In the genomic region with DNA sequence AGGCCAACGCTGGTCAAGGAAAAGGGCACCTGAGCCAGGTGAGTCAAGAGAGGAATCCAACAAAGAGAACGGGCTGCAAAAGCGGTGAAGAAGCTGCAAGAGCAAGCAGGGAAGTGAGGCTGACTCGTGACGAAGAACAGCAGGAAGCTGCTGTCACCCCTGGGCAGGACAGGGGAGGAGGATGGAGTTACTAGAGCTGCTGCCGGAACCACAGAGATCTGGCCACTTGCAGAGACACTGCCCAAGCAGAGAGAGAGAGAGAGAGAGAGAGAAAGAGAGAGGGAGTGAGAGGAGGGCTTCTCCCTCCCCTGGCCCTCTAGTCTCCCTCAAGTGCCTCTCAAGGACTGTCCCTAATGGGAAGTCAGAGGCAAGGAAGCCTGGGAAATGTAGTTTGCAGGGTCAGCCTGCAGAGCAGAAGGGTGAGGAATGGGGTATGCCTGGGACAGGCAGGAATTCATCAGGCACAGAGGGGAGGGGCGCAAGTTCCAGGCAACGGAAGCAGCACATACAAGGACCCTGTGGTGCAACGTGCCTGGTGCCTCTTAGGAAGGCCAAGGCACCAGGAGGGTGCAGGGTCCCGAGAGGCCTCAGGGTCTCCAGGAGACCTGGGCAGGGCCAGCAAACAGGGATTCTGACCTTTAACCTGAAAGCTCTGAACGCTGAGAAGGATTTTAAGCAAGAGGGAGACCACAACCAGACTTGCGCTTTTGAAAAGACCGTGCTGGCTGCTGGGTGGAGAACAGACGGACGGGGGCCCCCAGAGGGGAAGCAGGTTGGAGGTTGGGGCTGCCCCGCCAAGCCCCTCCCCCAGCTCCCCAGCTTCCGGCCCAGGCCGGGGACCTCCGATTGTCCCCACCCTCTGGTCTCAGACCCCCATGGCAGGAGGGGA, we compare ENCODE assay signal across 10 cellular contexts. TPM values are rescaled to one million over a fixed set of nuclear protein-coding genes. Genes with fewer than 3 reads are reported as not detected.
A peak's percentile ranks its signal among the peaks of the same experiment; 100 is the strongest.
DNase-seq lines count a peak whose midpoint lies in the region; ATAC-seq and TF ChIP-seq lines count a peak whose summit lies in the region.
"Had no signal": no experiment of that assay in that cellular context is flagged by ENCODE, and none has a peak within 500 bp of the region (broad histone marks: within the 10 kb centered on the region; RNA-seq: fewer than 3 reads in every experiment).

No MANE protein-coding gene starts in this region.

- H3K27me3 ChIP-seq in HCT116 (ENCODE audit: insufficient read depth, low read length) = peaks cover 7% of the 10 kb centered on the region; the same call in 1 of the 2 replicates
- no peaks in the 10 kb centered on the region for H3K27me3 ChIP-seq in right lobe of liver

- H3K9me3 ChIP-seq in HCT116 (ENCODE audit: control insufficient read depth in 1 of 2, insufficient read depth in 1 of 2, low read depth in 1 of 2, low read length in 2 of 2) (no peaks in the 10 kb centered on the region), right lobe of liver (no peaks in the 10 kb centered on the region)

- H3K79me2 ChIP-seq in HCT116 (ENCODE audit: insufficient read depth, low read length) = no peaks in the 10 kb centered on the region

- no peak overlapping the region for H3K4me2 ChIP-seq in HCT116 (ENCODE audit: low read length)

- TF ChIP-seq CTCF in AG10803 (conservative IDR thresholded peaks at IDR 0.05; ENCODE audit: low read length) (no peak), HCT116 (IDR thresholded peaks at IDR 0.05 in 2 of 3, conservative IDR thresholded peaks at IDR 0.05 in 1 of 3; ENCODE audit: borderline replicate concordance in 1 of 3, insufficient read depth in 1 of 3, low read depth in 2 of 3, low read length in 2 of 3) (no peak), right lobe of liver (IDR thresholded peaks at IDR 0.05) (no peak)

- TF ChIP-seq POLR2A in HCT116 (IDR thresholded peaks at IDR 0.05; ENCODE audit: borderline replicate concordance, extremely low read depth, insufficient read depth, insufficient read length) = no peak
- no peak for TF ChIP-seq POLR2A in right lobe of liver (IDR thresholded peaks at IDR 0.05)

- no peak overlapping the region for H3K9ac ChIP-seq in HCT116 (ENCODE audit: low read length)

- no peaks in the 10 kb centered on the region for H4K20me1 ChIP-seq in HCT116 (ENCODE audit: insufficient read depth)

- TF ChIP-seq RAD21 in HCT116 (IDR thresholded peaks at IDR 0.05; ENCODE audit: low read depth) = no peak

- ATAC-seq in HCT116 (peak; percentile 57), right lobe of liver (peak; percentile 23 to 49 (median 46)), HG03432 (IDR thresholded peaks at IDR 0.05; ENCODE audit: unreplicated experiment) (no peak), HG02884 (IDR thresholded peaks at IDR 0.05; ENCODE audit: unreplicated experiment) (no peak)

- 31% methylated on average over 9 of the region's 19 CpGs for WGBS in right lobe of liver (ENCODE audit: insufficient coverage, low coverage, low lambda C conversion rate, missing lambda C conversion rate)

- POLR2A ChIA-PET in HCT116 (lab: Charles Lee) = no interaction called here

- CTCF ChIA-PET in HCT116 (lab: Charles Lee) = interaction anchor here (0.8 to 2.9 kb wide), 2 partner anchors 15 to 43 kb away, joined by 4 to 14 read pairs; no protein-coding TSS in a partner anchor

- H3K4me1 ChIP-seq in HCT116 (ENCODE audit: control insufficient read depth in 1 of 2, insufficient read depth in 2 of 2, low read length in 2 of 2) (peaks cover 5 to 8% of the 10 kb centered on the region in 2 experiments; a peak in 3 of 4 replicates), right lobe of liver (peaks cover 0 to 25% (median 10%) of the 10 kb centered on the region in 4 donors)

- no TSS peak for BruUV-seq in HCT116 (replicated peaks; lab: Mats Ljungman, UMichigan)

- H3K27ac ChIP-seq in HCT116 (ENCODE audit: low read depth, low read length) = no peak overlapping the region
- peak overlapping the region in 1 of 3 donors; percentile 43 for H3K27ac ChIP-seq in right lobe of liver

- H3K36me3 ChIP-seq in HCT116 (ENCODE audit: control insufficient read depth in 1 of 2, insufficient read depth in 2 of 2, low read length in 2 of 2) (no peaks in the 10 kb centered on the region), right lobe of liver (no peaks in the 10 kb centered on the region)

- no peaks in the 10 kb centered on the region for H3K9me2 ChIP-seq in HCT116 (ENCODE audit: insufficient read depth)

- RAD21 ChIA-PET in HCT116 (lab: Charles Lee; ENCODE audit: low non-redundant PET in 1 of 2, low total read pairs in 2 of 2, uncharacterized antibody in 2 of 2, unreplicated experiment in 2 of 2) = no interaction called here

- H3K4me3 ChIP-seq in AG10803 (ENCODE audit: low read length) (peak overlapping the region; percentile 9; the same call in 1 of the 2 replicates), HCT116 (replicated peaks in 1 of 2; ENCODE audit: low read depth in 1 of 2, low read length in 2 of 2) (no peak overlapping the region), right lobe of liver (peak overlapping the region in 1 of 3 donors; percentile 10)

- DNase-seq in AG10803 (ENCODE audit: low read depth) = peak; percentile 35
- no peak for DNase-seq in HCT116 (ENCODE audit: low read depth, low spot score)
- peak; percentile 36 for DNase-seq in activated T-cell treated with anti-CD3 and anti-CD28 coated beads, Interleukin-2, amount 50 U/mL, for 1 hour
- no peak for DNase-seq in right lobe of liver
- DNase-seq in foreskin melanocyte = no peak
- no peak for DNase-seq in NCI-H526 (lab: John Stamatoyannopoulos, UW)
- DNase-seq: aorta had no signal

- intact Hi-C loops in HCT116 (cut with micrococcal nuclease) (no loop called here), right lobe of liver (cut with DNase I) (no loop called here)

- no peak overlapping the region for H2AFZ ChIP-seq in HCT116 (ENCODE audit: low read depth, low read length, poor library complexity, severe bottlenecking)

TF ChIP-seq in HCT116, 20 proteins besides CTCF, POLR2A, EP300 and RAD21:
- TF ChIP-seq ZNF274 (IDR thresholded peaks at IDR 0.05; ENCODE audit: low read depth, low read length) = no peak
- TF ChIP-seq, protein P1, sequence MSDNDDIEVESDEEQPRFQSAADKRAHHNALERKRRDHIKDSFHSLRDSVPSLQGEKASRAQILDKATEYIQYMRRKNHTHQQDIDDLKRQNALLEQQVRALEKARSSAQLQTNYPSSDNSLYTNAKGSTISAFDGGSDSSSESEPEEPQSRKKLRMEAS (IDR thresholded peaks at IDR 0.05) = no peak
- no peak for TF ChIP-seq JUND (IDR thresholded peaks at IDR 0.05)
- TF ChIP-seq SP1 (IDR thresholded peaks at IDR 0.05; ENCODE audit: low read depth) = no peak
- TF ChIP-seq, protein P2, sequence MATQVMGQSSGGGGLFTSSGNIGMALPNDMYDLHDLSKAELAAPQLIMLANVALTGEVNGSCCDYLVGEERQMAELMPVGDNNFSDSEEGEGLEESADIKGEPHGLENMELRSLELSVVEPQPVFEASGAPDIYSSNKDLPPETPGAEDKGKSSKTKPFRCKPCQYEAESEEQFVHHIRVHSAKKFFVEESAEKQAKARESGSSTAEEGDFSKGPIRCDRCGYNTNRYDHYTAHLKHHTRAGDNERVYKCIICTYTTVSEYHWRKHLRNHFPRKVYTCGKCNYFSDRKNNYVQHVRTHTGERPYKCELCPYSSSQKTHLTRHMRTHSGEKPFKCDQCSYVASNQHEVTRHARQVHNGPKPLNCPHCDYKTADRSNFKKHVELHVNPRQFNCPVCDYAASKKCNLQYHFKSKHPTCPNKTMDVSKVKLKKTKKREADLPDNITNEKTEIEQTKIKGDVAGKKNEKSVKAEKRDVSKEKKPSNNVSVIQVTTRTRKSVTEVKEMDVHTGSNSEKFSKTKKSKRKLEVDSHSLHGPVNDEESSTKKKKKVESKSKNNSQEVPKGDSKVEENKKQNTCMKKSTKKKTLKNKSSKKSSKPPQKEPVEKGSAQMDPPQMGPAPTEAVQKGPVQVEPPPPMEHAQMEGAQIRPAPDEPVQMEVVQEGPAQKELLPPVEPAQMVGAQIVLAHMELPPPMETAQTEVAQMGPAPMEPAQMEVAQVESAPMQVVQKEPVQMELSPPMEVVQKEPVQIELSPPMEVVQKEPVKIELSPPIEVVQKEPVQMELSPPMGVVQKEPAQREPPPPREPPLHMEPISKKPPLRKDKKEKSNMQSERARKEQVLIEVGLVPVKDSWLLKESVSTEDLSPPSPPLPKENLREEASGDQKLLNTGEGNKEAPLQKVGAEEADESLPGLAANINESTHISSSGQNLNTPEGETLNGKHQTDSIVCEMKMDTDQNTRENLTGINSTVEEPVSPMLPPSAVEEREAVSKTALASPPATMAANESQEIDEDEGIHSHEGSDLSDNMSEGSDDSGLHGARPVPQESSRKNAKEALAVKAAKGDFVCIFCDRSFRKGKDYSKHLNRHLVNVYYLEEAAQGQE (IDR thresholded peaks at IDR 0.05; ENCODE audit: low read depth) = no peak
- TF ChIP-seq, protein P3, sequence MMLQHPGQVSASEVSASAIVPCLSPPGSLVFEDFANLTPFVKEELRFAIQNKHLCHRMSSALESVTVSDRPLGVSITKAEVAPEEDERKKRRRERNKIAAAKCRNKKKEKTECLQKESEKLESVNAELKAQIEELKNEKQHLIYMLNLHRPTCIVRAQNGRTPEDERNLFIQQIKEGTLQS (IDR thresholded peaks at IDR 0.05) = no peak

RNA-seq across cellular contexts. Expression of a gene that starts 45.8 kb away (rescaled TPM):
- 0.27 TPM for total RNA-seq in HCT116 (2021; ENCODE audit: unreplicated experiment)
- 0.20 and 0.21 TPM in 2 replicates for polyA plus RNA-seq in HCT116 (2012)
- total RNA-seq in right lobe of liver = not detected
- total RNA-seq: M059J had no signal
- polyA plus RNA-seq: aorta had no signal

Comparison
In these comparisons a context has a peak if more than half of its experiments do, and no peak if none do; other contexts are left out.
1. DNase-seq: peak in AG10803 (single experiment) and activated T-cell treated with anti-CD3 and anti-CD28 coated beads, Interleukin-2, amount 50 U/mL, for 1 hour (single experiment); none in HCT116 (single experiment), right lobe of liver (0 of 3), foreskin melanocyte (single experiment) and NCI-H526 (0 of 2).
2. ATAC-seq: peak in HCT116 (single experiment) and right lobe of liver (4 of 4); none in HG03432 (single experiment) and HG02884 (single experiment).